In genomic region chr10:15824498-15824897, GRCh38 we compare ENCODE assay signal across 8 cellular contexts. TPM values are rescaled to one million over a fixed set of nuclear protein-coding genes. Genes with fewer than 3 reads are reported as not detected.
DNase-seq lines count a peak whose midpoint lies in the region; ATAC-seq and TF ChIP-seq lines count a peak whose summit lies in the region.

No MANE protein-coding gene starts in this region.

- no peak for ATAC-seq in DND-41 (ENCODE audit: insufficient read depth, low read depth)
- no peak for ATAC-seq in sciatic nerve
- ATAC-seq in HG02852 (IDR thresholded peaks at IDR 0.05; ENCODE audit: unreplicated experiment): no peak
- no peak for ATAC-seq in GM21786 (IDR thresholded peaks at IDR 0.05; ENCODE audit: unreplicated experiment)

- intact Hi-C loops in sciatic nerve (cut with DNase I): loop anchor here (10.0 kb wide), 1 partner anchor 390 kb away; no protein-coding TSS in a partner anchor
- intact Hi-C loops in activated CD4-positive, alpha-beta memory T cell treated with anti-CD3 and anti-CD28 coated beads for 36 hours (cut with micrococcal nuclease): loop anchor here (10.0 kb wide), 2 partner anchors 240 to 390 kb away; no protein-coding TSS in a partner anchor

- H3K27me3 Mint-ChIP-seq in activated CD4-positive, alpha-beta memory T cell treated with anti-CD3 and anti-CD28 coated beads for 36 hours: no peaks in the 10 kb centered on the region

- no peak overlapping the region for H3K4me3 ChIP-seq in DND-41 (ENCODE audit: low read depth in 1 of 2, low read length in 2 of 2)
- H3K4me3 ChIP-seq in KMS-11 (IDR thresholded peaks at IDR 0.05; ENCODE audit: insufficient read depth, low read depth, low read length): no peak overlapping the region
- H3K4me3 ChIP-seq in choroid plexus epithelial cell (ENCODE audit: low read depth, low read length): no peak overlapping the region
- H3K4me3 ChIP-seq in osteoblast (ENCODE audit: insufficient read depth, low read length): no peak overlapping the region

- no peak overlapping the region for H3K4me3 Mint-ChIP-seq in activated CD4-positive, alpha-beta memory T cell treated with anti-CD3 and anti-CD28 coated beads for 36 hours

- H4K20me1 ChIP-seq in DND-41 (ENCODE audit: insufficient read depth, low read length) (no peaks in the 10 kb centered on the region), KMS-11 (ENCODE audit: insufficient read depth) (no peaks in the 10 kb centered on the region), osteoblast (ENCODE audit: insufficient read depth, low read length) (no peaks in the 10 kb centered on the region)

- H3K4me2 ChIP-seq in DND-41 (ENCODE audit: insufficient read depth, low read length): no peak overlapping the region
- H3K4me2 ChIP-seq in KMS-11: no peak overlapping the region
- H3K4me2 ChIP-seq in osteoblast (ENCODE audit: insufficient read depth, low read length): no peak overlapping the region

- peaks cover 43% of the 10 kb centered on the region for H3K36me3 Mint-ChIP-seq in activated CD4-positive, alpha-beta memory T cell treated with anti-CD3 and anti-CD28 coated beads for 36 hours

- H3K9me3 ChIP-seq in DND-41 (ENCODE audit: insufficient read depth, low read length, severe bottlenecking) (no peaks in the 10 kb centered on the region), osteoblast (ENCODE audit: low read depth, low read length) (no peaks in the 10 kb centered on the region)

- CTCF ChIA-PET in activated CD4-positive, alpha-beta memory T cell treated with anti-CD3 and anti-CD28 coated beads for 36 hours (lab: Charles Lee): no interaction called here

- H3K79me2 ChIP-seq in DND-41 (ENCODE audit: insufficient read depth, low read length) (no peaks in the 10 kb centered on the region), KMS-11 (ENCODE audit: insufficient read depth, low read depth) (no peaks in the 10 kb centered on the region), osteoblast (ENCODE audit: insufficient read depth, low read length) (no peaks in the 10 kb centered on the region)

- H2AFZ ChIP-seq in DND-41 (ENCODE audit: low read depth, low read length) (no peak overlapping the region), KMS-11 (ENCODE audit: low read depth) (no peak overlapping the region), osteoblast (ENCODE audit: low read length) (no peak overlapping the region)

- POLR2A ChIA-PET in activated CD4-positive, alpha-beta memory T cell treated with anti-CD3 and anti-CD28 coated beads for 36 hours (lab: Charles Lee): no interaction called here

- H3K27ac Mint-ChIP-seq in activated CD4-positive, alpha-beta memory T cell treated with anti-CD3 and anti-CD28 coated beads for 36 hours: no peak overlapping the region

- H3K27ac ChIP-seq in DND-41 (ENCODE audit: low read length): no peak overlapping the region
- H3K27ac ChIP-seq in KMS-11: no peak overlapping the region
- no peak overlapping the region for H3K27ac ChIP-seq in osteoblast (ENCODE audit: low read depth, low read length)

- H3K36me3 ChIP-seq in DND-41 (ENCODE audit: insufficient read depth, low read length): peaks cover 58% of the 10 kb centered on the region; the same call in 1 of the 2 replicates
- no peaks in the 10 kb centered on the region for H3K36me3 ChIP-seq in KMS-11 (ENCODE audit: insufficient read depth)
- H3K36me3 ChIP-seq in osteoblast (ENCODE audit: insufficient read depth, low read length): peaks cover 2% of the 10 kb centered on the region

- H3K9me3 Mint-ChIP-seq in activated CD4-positive, alpha-beta memory T cell treated with anti-CD3 and anti-CD28 coated beads for 36 hours: no peaks in the 10 kb centered on the region

- H3K9ac ChIP-seq in DND-41 (ENCODE audit: low read depth, low read length) (no peak overlapping the region), KMS-11 (no peak overlapping the region)

- H3K27me3 ChIP-seq in DND-41 (ENCODE audit: insufficient read depth, low read length, poor library complexity) (no peaks in the 10 kb centered on the region), KMS-11 (ENCODE audit: insufficient read depth, low read depth) (no peaks in the 10 kb centered on the region), osteoblast (ENCODE audit: insufficient read depth, low read length) (no peaks in the 10 kb centered on the region)

- no peak for DNase-seq in DND-41
- DNase-seq in choroid plexus epithelial cell (ENCODE audit: low read depth): peak; percentile 53
- DNase-seq in osteoblast (ENCODE audit: insufficient read length, low spot score, missing footprints): no peak
- DNase-seq in sciatic nerve (ENCODE audit: low spot score): no peak
- DNase-seq in activated CD4-positive, alpha-beta memory T cell treated with anti-CD3 and anti-CD28 coated beads for 36 hours: no peak

- TF ChIP-seq CTCF in DND-41 (IDR thresholded peaks at IDR 0.05; ENCODE audit: borderline replicate concordance, extremely low read depth, low read length, poor library complexity, severe bottlenecking): peak; percentile 54
- TF ChIP-seq CTCF in KMS-11 (conservative IDR thresholded peaks at IDR 0.05; ENCODE audit: low read depth, low read length): peak; percentile 80
- TF ChIP-seq CTCF in choroid plexus epithelial cell (conservative IDR thresholded peaks at IDR 0.05; ENCODE audit: low read depth, low read length): peak; percentile 55
- peak; percentile 51 for TF ChIP-seq CTCF in osteoblast (IDR thresholded peaks at IDR 0.05; ENCODE audit: extremely low read depth, low read depth, low read length)

- H3K4me1 Mint-ChIP-seq in activated CD4-positive, alpha-beta memory T cell treated with anti-CD3 and anti-CD28 coated beads for 36 hours (ENCODE audit: low read depth): peaks cover under 1% of the 10 kb centered on the region

- H3K4me1 ChIP-seq in DND-41 (ENCODE audit: insufficient read depth, low read length) (no peaks in the 10 kb centered on the region), KMS-11 (ENCODE audit: low read depth, poor library complexity, severe bottlenecking) (peaks cover 20% of the 10 kb centered on the region), osteoblast (ENCODE audit: insufficient read depth, low read length) (no peaks in the 10 kb centered on the region)

RNA-seq across cellular contexts. Expression of gene MINDY3, which starts 35.8 kb away (rescaled TPM):
- total RNA-seq in osteoblast (32.1 and 36.6 TPM in 2 replicates), sciatic nerve (34.5 TPM)
- 10 to 100 TPM; 15.3 to 16.7 TPM for total RNA-seq in activated CD4-positive, alpha-beta memory T cell treated with anti-CD3 and anti-CD28 coated beads for 36 hours
